ENCODE assay signal across 10 cellular contexts in the genomic region with DNA sequence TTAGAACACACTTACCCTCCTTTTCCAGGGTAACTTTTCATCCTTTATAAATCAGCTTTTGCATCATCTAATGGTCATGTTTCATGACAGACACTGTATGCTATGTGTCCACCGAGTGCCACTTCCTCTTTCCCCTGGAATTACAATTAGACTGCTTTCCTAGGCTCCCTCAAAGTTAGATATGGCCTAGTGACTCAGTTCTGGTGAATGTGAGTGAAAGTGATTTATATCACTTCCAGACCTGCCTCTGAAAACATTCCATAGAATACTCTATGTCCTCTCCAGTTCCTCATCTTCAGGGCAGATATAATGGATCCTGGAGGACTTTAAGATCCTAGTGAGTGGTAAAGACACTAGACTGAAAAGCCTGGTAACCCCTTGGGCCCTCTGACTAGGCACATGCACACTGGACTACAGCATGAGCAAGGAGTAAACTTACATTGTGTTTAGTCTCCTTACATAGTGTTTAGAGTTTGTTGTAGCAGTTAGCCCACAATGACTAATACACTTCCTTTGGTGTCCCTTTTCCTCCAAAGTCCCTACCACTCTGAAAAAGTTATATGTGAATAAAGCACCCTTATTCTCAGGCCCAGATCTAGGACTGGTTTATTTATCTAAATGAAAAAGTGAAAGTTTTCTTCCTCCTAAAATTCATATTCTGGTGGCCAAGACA. TPM values are rescaled to one million over a fixed set of nuclear protein-coding genes. Genes with fewer than 3 reads are reported as not detected.
DNase-seq lines count a peak whose midpoint lies in the region; ATAC-seq and TF ChIP-seq lines count a peak whose summit lies in the region.
"Had no signal": no experiment of that assay in that cellular context is flagged by ENCODE, and none has a peak within 500 bp of the region (broad histone marks: within the 10 kb centered on the region; RNA-seq: fewer than 3 reads in every experiment).

No MANE protein-coding gene starts in this region.

- DNase-seq in GDM1 (lab: John Stamatoyannopoulos, UW) (peak; percentile 63), NCI-H226 (peak; percentile 95), cardiac fibroblast (ENCODE audit: low read depth in 2 of 2) (peak; percentile 74 to 90), omental fat pad (ENCODE audit: low spot score) (no peak), GF-D8 (lab: John Stamatoyannopoulos, UW) (no peak), UCSD-AML1 (lab: John Stamatoyannopoulos, UW; ENCODE audit: unreplicated experiment) (no peak), mesenteric fat pad (ENCODE audit: low spot score) (no peak)
- DNase-seq: uterus had no signal

- TF ChIP-seq CTCF in cardiac fibroblast (IDR thresholded peaks at IDR 0.05; ENCODE audit: low read depth, low read length) (no peak), omental fat pad (IDR thresholded peaks at IDR 0.05) (no peak)

- no peak overlapping the region for H3K4me3 ChIP-seq in cardiac fibroblast (replicated peaks in 1 of 2; ENCODE audit: low read depth in 2 of 2, low read length in 2 of 2)
- H3K4me3 ChIP-seq: uterus had no signal

- ATAC-seq in omental fat pad (ENCODE audit: low FRiP score): peak; percentile 44
- ATAC-seq in GM21367 (IDR thresholded peaks at IDR 0.05; ENCODE audit: unreplicated experiment): no peak

RNA-seq across cellular contexts. Expression of a gene that starts 59.3 kb away (rescaled TPM):
- 1 to 10 TPM in 1 of 4 donors, under 1 TPM in 2, not detected in 1; 0.28 to 1.9 (median 0.79) TPM for total RNA-seq in omental fat pad
- 0.45 TPM for total RNA-seq in mesenteric fat pad
- total RNA-seq: epithelial cell of proximal tubule had no signal

Comparison
In these comparisons a context has a peak if more than half of its experiments do, and no peak if none do; other contexts are left out.
1. DNase-seq: peak in GDM1 (single experiment), NCI-H226 (single experiment) and cardiac fibroblast (2 of 2); none in omental fat pad (single experiment), GF-D8 (single experiment), UCSD-AML1 (single experiment) and mesenteric fat pad (single experiment).